ENCODE assay signal across 23 cellular contexts in the genomic region with DNA sequence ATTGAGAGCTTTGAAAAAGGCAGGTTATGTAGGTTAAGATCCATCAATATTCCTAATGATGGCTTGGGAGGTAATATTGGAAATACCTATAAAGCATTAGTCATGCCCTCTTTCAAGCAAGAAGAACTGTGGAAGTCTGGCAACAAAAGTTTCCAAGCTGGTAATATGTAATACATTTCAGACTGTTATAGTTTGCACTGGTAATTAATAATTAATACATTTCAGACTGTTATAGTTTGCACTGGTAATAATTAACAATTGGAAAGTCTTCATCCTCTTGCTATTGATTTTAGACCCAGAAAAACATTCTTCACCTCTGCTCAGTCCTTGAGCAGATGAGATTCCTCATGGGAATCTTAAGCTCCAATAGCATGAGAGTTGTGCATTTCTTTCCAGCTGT. TPM values are rescaled to one million over a fixed set of nuclear protein-coding genes. Genes with fewer than 3 reads are reported as not detected.
DNase-seq lines count a peak whose midpoint lies in the region; ATAC-seq, FAIRE-seq and TF ChIP-seq lines count a peak whose summit lies in the region.
"Had no signal": no experiment of that assay in that cellular context is flagged by ENCODE, and none has a peak within 500 bp of the region (broad histone marks: within the 10 kb centered on the region; RNA-seq: fewer than 3 reads in every experiment).

No MANE protein-coding gene starts in this region.

- peak; percentile 51 for ATAC-seq in GM18907 (IDR thresholded peaks at IDR 0.05; ENCODE audit: unreplicated experiment)
- ATAC-seq in HG03135 (IDR thresholded peaks at IDR 0.05; ENCODE audit: unreplicated experiment): peak; percentile 42
- ATAC-seq in body of pancreas: peak; percentile 69
- ATAC-seq: activated CD4-positive, alpha-beta T cell treated with anti-CD3 and anti-CD28 coated beads for 36 hours; gastrocnemius medialis; left cardiac atrium; mucosa of descending colon; natural killer cell had no signal

- FAIRE-seq in small intestine (lab: Jason Lieb, UNC): no peak

- H3K27me3 ChIP-seq in body of pancreas: no peaks in the 10 kb centered on the region
- no peaks in the 10 kb centered on the region for H3K27me3 ChIP-seq in small intestine (ENCODE audit: control insufficient read depth in 2 of 2, insufficient read depth in 2 of 2, low read length in 2 of 2)
- H3K27me3 ChIP-seq: BLaER1 treated with 17β-estradiol and CSF1 and Interleukin-3, amounts not matched to agents 10 nM and 100 nM; gastrocnemius medialis; hepatocyte; SJSA1 had no signal

- no peak for DNase-seq in body of pancreas
- DNase-seq in small intestine: peak; percentile 12
- DNase-seq in SIG-M5 treated with dmso at 0.1 percent for 504 hours (lab: John Stamatoyannopoulos, UW; ENCODE audit: unreplicated experiment): no peak
- DNase-seq in DMS 273 (lab: John Stamatoyannopoulos, UW; ENCODE audit: unreplicated experiment): no peak
- DNase-seq in SHP77 treated with DMSO at 0.1 percent for 48 hours (lab: John Stamatoyannopoulos, UW): no peak
- DNase-seq: activated CD4-positive, alpha-beta T cell treated with anti-CD3 and anti-CD28 coated beads for 36 hours; activated CD8-positive, alpha-beta memory T cell treated with anti-CD3 and anti-CD28 coated beads for 24 hours; activated T-cell treated with anti-CD3 and anti-CD28 coated beads for 4 hours; amniotic stem cell; gastrocnemius medialis; GM23248; left cardiac atrium; mucosa of descending colon; natural killer cell; NCI-H1694; NCI-H82; stimulated activated naive CD4-positive, alpha-beta T cell; T-helper 9 cell had no signal

- TF ChIP-seq POLR2A in body of pancreas (IDR thresholded peaks at IDR 0.05): no peak

- intact Hi-C loops in body of pancreas (cut with DNase I): no loop called here

- H3K36me3 ChIP-seq in body of pancreas (replicated peaks in 1 of 2; ENCODE audit: insufficient read depth in 1 of 2, low read depth in 2 of 2) (no peaks in the 10 kb centered on the region), small intestine (ENCODE audit: control insufficient read depth in 2 of 2, insufficient read depth in 2 of 2, low read length in 2 of 2) (no peaks in the 10 kb centered on the region)
- H3K36me3 ChIP-seq: BLaER1 treated with 17β-estradiol and CSF1 and Interleukin-3, amounts not matched to agents 10 nM and 100 nM; gastrocnemius medialis; SJSA1 had no signal

- no peak for TF ChIP-seq CTCF in body of pancreas (IDR thresholded peaks at IDR 0.05)

- H3K4me1 ChIP-seq in body of pancreas (peaks cover 27% of the 10 kb centered on the region), small intestine (ENCODE audit: control insufficient read depth in 2 of 2, insufficient read depth in 1 of 2, low read depth in 1 of 2, low read length in 1 of 2) (no peaks in the 10 kb centered on the region)
- H3K4me1 ChIP-seq: gastrocnemius medialis, SJSA1 had no signal

- no peak overlapping the region for H3K4me3 ChIP-seq in body of pancreas
- no peak overlapping the region for H3K4me3 ChIP-seq in small intestine (ENCODE audit: low read depth in 1 of 2, low read length in 2 of 2)
- H3K4me3 ChIP-seq: BLaER1 treated with 17β-estradiol and CSF1 and Interleukin-3, amounts not matched to agents 10 nM and 100 nM; gastrocnemius medialis; GM23248; hepatocyte; mucosa of descending colon; SJSA1 had no signal

- no peaks in the 10 kb centered on the region for H3K9me3 ChIP-seq in body of pancreas
- H3K9me3 ChIP-seq in small intestine (ENCODE audit: control insufficient read depth, low read depth): no peaks in the 10 kb centered on the region
- H3K9me3 ChIP-seq: BLaER1 treated with 17β-estradiol and CSF1 and Interleukin-3, amounts not matched to agents 10 nM and 100 nM; gastrocnemius medialis; mucosa of descending colon; SJSA1 had no signal

- H3K27ac ChIP-seq in body of pancreas (peak overlapping the region in 3 of 4 donors; percentile 28 to 69 (median 47)), small intestine (ENCODE audit: low read depth in 1 of 2, low read length in 1 of 2) (no peak overlapping the region)
- H3K27ac ChIP-seq: BLaER1 treated with 17β-estradiol and CSF1 and Interleukin-3, amounts not matched to agents 10 nM and 100 nM; gastrocnemius medialis; GM23248; hepatocyte; SJSA1 had no signal

RNA-seq across cellular contexts. Expression of gene WDR89, which starts 29.0 kb away (rescaled TPM):
- 1 to 10 TPM; 2.6 to 7.3 TPM for total RNA-seq in body of pancreas
- polyA plus RNA-seq in small intestine: 1 to 10 TPM; 3.0 to 6.9 (median 3.4) TPM

RNA-seq across cellular contexts. Expression of gene SGPP1, which starts 57.2 kb away (rescaled TPM):
- total RNA-seq in body of pancreas: 10 to 100 TPM; 23.1 to 24.4 TPM
- 1 to 10 TPM; 3.2 to 7.8 (median 4.7) TPM for polyA plus RNA-seq in small intestine

Comparison
In these comparisons a context has a peak if more than half of its experiments do, and no peak if none do; other contexts are left out.
1. H3K27ac ChIP-seq: peak in body of pancreas (3 of 4); none in small intestine (0 of 2).
2. Peak in every context shown above with its lines, with median percentiles within 50 percentile points of each other: ATAC-seq.